Comparison of ENCODE assay signal across 2 cellular contexts in genomic region chr4:115315182-115315581, GRCh38.
TF ChIP-seq lines count a peak whose summit lies in the region.

No MANE protein-coding gene starts in this region.

TF ChIP-seq in GM23338, 12 proteins besides CTCF, POLR2A, EP300 and RAD21:
- no peak for TF ChIP-seq ZNF462 (CRISPR knock-in tag; IDR thresholded peaks at IDR 0.05)
- TF ChIP-seq ETS1 (IDR thresholded peaks at IDR 0.05): no peak
- TF ChIP-seq ZNF331 (CRISPR knock-in tag; IDR thresholded peaks at IDR 0.05; ENCODE audit: low read depth): no peak
- TF ChIP-seq POLR2AphosphoS5 (IDR thresholded peaks at IDR 0.05; ENCODE audit: low read depth): no peak

TF ChIP-seq in H1, 55 proteins besides CTCF, POLR2A, EP300 and RAD21 (continued from another document):
- TF ChIP-seq RXRA (IDR thresholded peaks at IDR 0.05; ENCODE audit: insufficient read depth, low read depth, low read length) (no peak), KDM5A (IDR thresholded peaks at IDR 0.05; ENCODE audit: low read length) (no peak), SP1 (IDR thresholded peaks at IDR 0.05; ENCODE audit: low read depth, low read length) (no peak), BRCA1 (IDR thresholded peaks at IDR 0.05; ENCODE audit: low read depth, low read length) (no peak), SP4 (IDR thresholded peaks at IDR 0.05; ENCODE audit: low read length) (no peak), KDM4A (IDR thresholded peaks at IDR 0.05; ENCODE audit: low read depth, low read length, severe bottlenecking) (no peak)
